In genomic region chr5:43659075-43659474, GRCh38 we compare ENCODE assay signal across 15 cellular contexts. TPM values are rescaled to one million over a fixed set of nuclear protein-coding genes. Genes with fewer than 3 reads are reported as not detected.
DNase-seq lines count a peak whose midpoint lies in the region; ATAC-seq and TF ChIP-seq lines count a peak whose summit lies in the region.
"Had no signal": no experiment of that assay in that cellular context is flagged by ENCODE, and none has a peak within 500 bp of the region (broad histone marks: within the 10 kb centered on the region; RNA-seq: fewer than 3 reads in every experiment).

No MANE protein-coding gene starts in this region.

- TF ChIP-seq CTCF in IMR-90 (conservative IDR thresholded peaks at IDR 0.05; ENCODE audit: low read depth, low read length) (no peak), osteoblast (IDR thresholded peaks at IDR 0.05; ENCODE audit: extremely low read depth, low read depth, low read length) (no peak), suprapubic skin (IDR thresholded peaks at IDR 0.05) (no peak)

- peak overlapping the region in 1 of 2 experiments; percentile 26; a peak in 1 of 4 replicates for H4K8ac ChIP-seq in IMR-90 (ENCODE audit: low read depth in 2 of 2, low read length in 2 of 2)

- no peak overlapping the region for H3K23ac ChIP-seq in IMR-90 (ENCODE audit: low read depth, low read length)

- H3K4me2 ChIP-seq in IMR-90 (ENCODE audit: low read depth, low read length) = no peak overlapping the region
- peak overlapping the region; percentile 29 for H3K4me2 ChIP-seq in osteoblast (ENCODE audit: insufficient read depth, low read length)

- H3K9me3 ChIP-seq in IMR-90 (ENCODE audit: control insufficient read depth, insufficient read depth, low read length) = no peaks in the 10 kb centered on the region
- H3K9me3 ChIP-seq in osteoblast (ENCODE audit: low read depth, low read length) = no peaks in the 10 kb centered on the region
- H3K9me3 ChIP-seq in suprapubic skin = no peaks in the 10 kb centered on the region

- peak overlapping the region; percentile 88 for H2AK9ac ChIP-seq in IMR-90 (replicated peaks; ENCODE audit: low read depth, low read length, poor library complexity)

- H3K36me3 ChIP-seq in IMR-90 (ENCODE audit: control insufficient read depth, insufficient read depth, low read length) = peaks cover 14% of the 10 kb centered on the region
- peaks cover 25% of the 10 kb centered on the region for H3K36me3 ChIP-seq in osteoblast (ENCODE audit: insufficient read depth, low read length)
- peaks cover 53% of the 10 kb centered on the region for H3K36me3 ChIP-seq in suprapubic skin

- no peak for TF ChIP-seq RAD21 in IMR-90 (IDR thresholded peaks at IDR 0.05; ENCODE audit: low read length)

- no peak overlapping the region; the same call in 1 of the 2 replicates for H4K91ac ChIP-seq in IMR-90 (ENCODE audit: insufficient read depth, low read depth, low read length)

- CTCF ChIA-PET in IMR-90 (lab: Yijun Ruan, JAX) = no interaction called here

- H3K27ac ChIP-seq in IMR-90 (ENCODE audit: insufficient read depth, low read length) (no peak overlapping the region; the same call in 1 of the 2 replicates), osteoblast (ENCODE audit: low read depth, low read length) (peak overlapping the region; percentile 77), suprapubic skin (peak overlapping the region; percentile 5)

- H3K4me3 Mint-ChIP-seq in central memory CD8-positive, alpha-beta T cell = no peak overlapping the region
- H3K4me3 Mint-ChIP-seq in activated naive CD8-positive, alpha-beta T cell treated with anti-CD3 and anti-CD28 coated beads, Interleukin-2, amount 50 U/mL, for 24 hours = no peak overlapping the region
- H3K4me3 Mint-ChIP-seq: CD4-positive, CD25-positive, alpha-beta regulatory T cell; H9; IgD-negative memory B cell had no signal

- H3K4me3 ChIP-seq in IMR-90 (ENCODE audit: insufficient read depth, low read depth, low read length) = no peak overlapping the region
- no peak overlapping the region for H3K4me3 ChIP-seq in osteoblast (ENCODE audit: insufficient read depth, low read length)
- H3K4me3 ChIP-seq in suprapubic skin = no peak overlapping the region

- no peak overlapping the region for H3K9ac ChIP-seq in IMR-90 (ENCODE audit: low read depth, low read length)

- no peak overlapping the region for H3K56ac ChIP-seq in IMR-90 (ENCODE audit: extremely low read depth, insufficient read depth, low read length)

- TF ChIP-seq EP300 in suprapubic skin (IDR thresholded peaks at IDR 0.05) = no peak

- intact Hi-C loops in IMR-90 (cut with micrococcal nuclease) = no loop called here

- no peak overlapping the region for H2BK15ac ChIP-seq in IMR-90 (ENCODE audit: low read depth, low read length)

- peak overlapping the region; percentile 76 for H2AK5ac ChIP-seq in IMR-90 (ENCODE audit: low read depth, low read length)

- 0 out of 2 replicates have a peak overlapping the region, but pooled peaks have one; percentile 59 for H4K5ac ChIP-seq in IMR-90 (ENCODE audit: low read depth, low read length)

- H3K14ac ChIP-seq in IMR-90 (replicated peaks; ENCODE audit: low read depth, low read length) = no peak overlapping the region

- ATAC-seq in IMR-90 (ENCODE audit: low read depth) (no peak), HG02884 (IDR thresholded peaks at IDR 0.05; ENCODE audit: unreplicated experiment) (no peak)
- no peak for ATAC-seq in central memory CD8-positive, alpha-beta T cell (replicated peaks; ENCODE audit: extremely low read depth, poor library complexity, severe bottlenecking)
- ATAC-seq in activated naive CD8-positive, alpha-beta T cell treated with anti-CD3 and anti-CD28 coated beads, Interleukin-2, amount 50 U/mL, for 24 hours = no peak

- TF ChIP-seq POLR2A in IMR-90 (IDR thresholded peaks at IDR 0.05; ENCODE audit: low read depth, low read length) = no peak
- TF ChIP-seq POLR2A in suprapubic skin (IDR thresholded peaks at IDR 0.05) = no peak

- H4K20me1 ChIP-seq in IMR-90 (ENCODE audit: insufficient read depth, low read length) (no peaks in the 10 kb centered on the region), osteoblast (ENCODE audit: insufficient read depth, low read length) (no peaks in the 10 kb centered on the region)

- H3K9me3 Mint-ChIP-seq in central memory CD8-positive, alpha-beta T cell = peaks cover 5% of the 10 kb centered on the region
- peaks cover 3% of the 10 kb centered on the region for H3K9me3 Mint-ChIP-seq in activated naive CD8-positive, alpha-beta T cell treated with anti-CD3 and anti-CD28 coated beads, Interleukin-2, amount 50 U/mL, for 24 hours
- H3K9me3 Mint-ChIP-seq: H9 had no signal

- dilution Hi-C loops in IMR-90 (cut with HindIII; ENCODE audit: low sequenced_read_pairs, unreplicated experiment) = no loop called here

- DNase-seq in IMR-90 (no peak), osteoblast (ENCODE audit: insufficient read length, low spot score, missing footprints) (no peak), suprapubic skin (ENCODE audit: low spot score in 2 of 2) (no peak), NOMO-1 treated with dmso at 0.1 percent for 144 hours (lab: John Stamatoyannopoulos, UW; ENCODE audit: unreplicated experiment) (no peak)
- no peak for DNase-seq in central memory CD8-positive, alpha-beta T cell (ENCODE audit: low spot score in 2 of 2)
- DNase-seq in activated naive CD8-positive, alpha-beta T cell treated with anti-CD3 and anti-CD28 coated beads, Interleukin-2, amount 50 U/mL, for 24 hours = no peak
- DNase-seq: CD4-positive, CD25-positive, alpha-beta regulatory T cell; H9; NCI-H1694; NCI-H2081; NCI-H2171; NCI-H524 treated with DMSO at 0.1 percent for 48 hours; NCI-H82 had no signal

- no peaks in the 10 kb centered on the region for H3K27me3 Mint-ChIP-seq in central memory CD8-positive, alpha-beta T cell
- H3K27me3 Mint-ChIP-seq in activated naive CD8-positive, alpha-beta T cell treated with anti-CD3 and anti-CD28 coated beads, Interleukin-2, amount 50 U/mL, for 24 hours = no peaks in the 10 kb centered on the region
- H3K27me3 Mint-ChIP-seq: CD4-positive, CD25-positive, alpha-beta regulatory T cell; IgD-negative memory B cell had no signal

- no peak overlapping the region for H3K4ac ChIP-seq in IMR-90 (ENCODE audit: low read depth, low read length)

- H2BK120ac ChIP-seq in IMR-90 (ENCODE audit: low read depth, low read length) = no peak overlapping the region

- peaks cover 36% of the 10 kb centered on the region for H3K36me3 Mint-ChIP-seq in central memory CD8-positive, alpha-beta T cell (ENCODE audit: insufficient read depth)
- H3K36me3 Mint-ChIP-seq in activated naive CD8-positive, alpha-beta T cell treated with anti-CD3 and anti-CD28 coated beads, Interleukin-2, amount 50 U/mL, for 24 hours (ENCODE audit: low read depth) = peaks cover 66% of the 10 kb centered on the region

- H3K79me1 ChIP-seq in IMR-90 (ENCODE audit: low read depth in 1 of 2, low read length in 2 of 2) = peaks cover 0 to 4% of the 10 kb centered on the region in 2 experiments; a peak in 2 of 4 replicates

- H2AFZ ChIP-seq in IMR-90 (replicated peaks; ENCODE audit: low read length, poor library complexity) (no peak overlapping the region), osteoblast (ENCODE audit: low read length) (no peak overlapping the region)

- peaks cover 10% of the 10 kb centered on the region for H3K4me1 Mint-ChIP-seq in central memory CD8-positive, alpha-beta T cell
- H3K4me1 Mint-ChIP-seq in activated naive CD8-positive, alpha-beta T cell treated with anti-CD3 and anti-CD28 coated beads, Interleukin-2, amount 50 U/mL, for 24 hours = peaks cover 4% of the 10 kb centered on the region
- H3K4me1 Mint-ChIP-seq: H9 had no signal

- peak overlapping the region; percentile 55 for H2BK5ac ChIP-seq in IMR-90 (ENCODE audit: low read depth, low read length, poor library complexity, severe bottlenecking)

- H3K4me1 ChIP-seq in IMR-90 (ENCODE audit: control insufficient read depth, insufficient read depth, low read length) = peaks cover 2% of the 10 kb centered on the region; the same call in 1 of the 2 replicates
- peaks cover 23% of the 10 kb centered on the region for H3K4me1 ChIP-seq in osteoblast (ENCODE audit: insufficient read depth, low read length)
- H3K4me1 ChIP-seq in suprapubic skin = peaks cover under 1% of the 10 kb centered on the region

- 72% methylated on average over 2 of the region's 4 CpGs; no CpG with 5 or more reads in 1 of the 2 experiments for WGBS in IMR-90 (ENCODE audit: extremely low coverage in 2 of 2, insufficient read length in 1 of 2), 2 experiments
- 71% methylated on average over 4 of the region's 4 CpGs for WGBS in suprapubic skin

- H3K18ac ChIP-seq in IMR-90 (ENCODE audit: low read depth, low read length) = peak overlapping the region; percentile 11

- in situ Hi-C loops in IMR-90 (cut with MboI; ENCODE audit: low sequenced_read_pairs) = no loop called here

- H3K27ac Mint-ChIP-seq in central memory CD8-positive, alpha-beta T cell (ENCODE audit: low read depth) = peak overlapping the region; percentile 55
- no peak overlapping the region for H3K27ac Mint-ChIP-seq in activated naive CD8-positive, alpha-beta T cell treated with anti-CD3 and anti-CD28 coated beads, Interleukin-2, amount 50 U/mL, for 24 hours
- H3K27ac Mint-ChIP-seq: CD4-positive, CD25-positive, alpha-beta regulatory T cell; H9; IgD-negative memory B cell had no signal

- no peaks in the 10 kb centered on the region for H3K79me2 ChIP-seq in osteoblast (ENCODE audit: insufficient read depth, low read length)

- BruUV-seq in IMR-90 (replicated peaks; lab: Mats Ljungman, UMichigan) = no TSS peak

- POLR2A ChIA-PET in IMR-90 (lab: Charles Lee; ENCODE audit: unreplicated experiment) = no interaction called here

- peaks cover 3% of the 10 kb centered on the region; the same call in 1 of the 2 replicates for H3K9me1 ChIP-seq in IMR-90 (ENCODE audit: insufficient read depth, low read length)

- no peak overlapping the region for H2BK20ac ChIP-seq in IMR-90 (ENCODE audit: low read depth, low read length)

- H3K27me3 ChIP-seq in IMR-90 (ENCODE audit: control insufficient read depth, insufficient read depth, low read length) (no peaks in the 10 kb centered on the region), osteoblast (ENCODE audit: insufficient read depth, low read length) (no peaks in the 10 kb centered on the region), suprapubic skin (no peaks in the 10 kb centered on the region)

TF ChIP-seq in IMR-90, 13 proteins besides CTCF, POLR2A, EP300 and RAD21 (continues in another document):
- TF ChIP-seq CEBPB (IDR thresholded peaks at IDR 0.05; ENCODE audit: low read depth, low read length) = no peak

RNA-seq across cellular contexts. Expression of gene NNT, which starts 56.1 kb away (rescaled TPM):
- total RNA-seq in IMR-90 (2012; rRNA removed) = 57.2 and 58.0 TPM in 2 replicates
- 19.5 and 23.1 TPM in 2 replicates for polyA plus RNA-seq in IMR-90 (2012; rRNA removed)
- polyA plus RNA-seq in IMR-90 (2012; cell fraction: cytosol; rRNA removed) = 12.4 and 12.6 TPM in 2 replicates
- 15.7 and 32.3 TPM in 2 replicates for polyA plus RNA-seq in IMR-90 (2012; cell fraction: nucleus; rRNA removed; ENCODE audit: low replicate concordance)
- 94.8 and 101 TPM in 2 replicates for total RNA-seq in osteoblast
- 10 to 100 TPM; 23.9 to 38.3 (median 32.7) TPM for total RNA-seq in suprapubic skin
